Comparison of ENCODE assay signal across 28 cellular contexts in genomic region chr1:84366786-84367185, GRCh38. TPM values are rescaled to one million over a fixed set of nuclear protein-coding genes. Genes with fewer than 3 reads are reported as not detected.
DNase-seq lines count a peak whose midpoint lies in the region; ATAC-seq and TF ChIP-seq lines count a peak whose summit lies in the region.
"Had no signal": no experiment of that assay in that cellular context is flagged by ENCODE, and none has a peak within 500 bp of the region (broad histone marks: within the 10 kb centered on the region; RNA-seq: fewer than 3 reads in every experiment).

No MANE protein-coding gene starts in this region.

- H3K27ac Mint-ChIP-seq in MCF 10A (ENCODE audit: low read depth, unreplicated experiment) (no peak overlapping the region), immature natural killer cell (peak overlapping the region; percentile 65 to 91 (median 84))
- H3K27ac Mint-ChIP-seq: activated CD4-positive, alpha-beta memory T cell treated with anti-CD3 and anti-CD28 coated beads for 36 hours; CD4-positive, alpha-beta T cell; naive thymus-derived CD4-positive, alpha-beta T cell; progenitor cell of endocrine pancreas had no signal

- intact Hi-C loops in breast epithelium (cut with DNase I; ENCODE audit: low total_unique reads): no loop called here
- intact Hi-C loops in MCF 10A (cut with micrococcal nuclease): no loop called here

- BruUV-seq in MCF 10A (replicated peaks; lab: Mats Ljungman, UMichigan): no TSS peak

- no peak for ATAC-seq in HG03565 (IDR thresholded peaks at IDR 0.05; ENCODE audit: unreplicated experiment)
- ATAC-seq: naive thymus-derived CD4-positive, alpha-beta T cell had no signal

- TF ChIP-seq CTCF in breast epithelium (IDR thresholded peaks at IDR 0.05) (no peak), MCF 10A (IDR thresholded peaks at IDR 0.05; ENCODE audit: unreplicated experiment) (no peak), suprapubic skin (IDR thresholded peaks at IDR 0.05) (no peak)

- CTCF ChIA-PET in MCF 10A (lab: Yijun Ruan, JAX): interaction anchor here (0.6 to 0.8 kb wide), 2 partner anchors 107 to 223 kb away, joined by 3 to 4 read pairs; partner anchors contain the start of gene PRKACB

- H3K4me1 Mint-ChIP-seq in MCF 10A (ENCODE audit: insufficient read depth, unreplicated experiment) (peaks cover 14% of the 10 kb centered on the region), immature natural killer cell (peaks cover 33 to 76% of the 10 kb centered on the region in 2 donors)

- no peak overlapping the region for H3K4me3 Mint-ChIP-seq in MCF 10A (ENCODE audit: unreplicated experiment)
- no peak overlapping the region for H3K4me3 Mint-ChIP-seq in immature natural killer cell
- H3K4me3 Mint-ChIP-seq: activated CD4-positive, alpha-beta memory T cell treated with anti-CD3 and anti-CD28 coated beads for 36 hours; CD4-positive, alpha-beta T cell; IgD-negative memory B cell; naive thymus-derived CD4-positive, alpha-beta T cell had no signal

- H3K36me3 Mint-ChIP-seq in MCF 10A (ENCODE audit: insufficient read depth, unreplicated experiment) (no peaks in the 10 kb centered on the region), immature natural killer cell (peaks cover 0 to 1% (median 0%) of the 10 kb centered on the region in 3 donors)
- H3K36me3 Mint-ChIP-seq: activated CD4-positive, alpha-beta memory T cell treated with anti-CD3 and anti-CD28 coated beads for 36 hours; IgD-negative memory B cell; naive thymus-derived CD4-positive, alpha-beta T cell had no signal

- H3K27me3 ChIP-seq in breast epithelium: no peaks in the 10 kb centered on the region
- H3K27me3 ChIP-seq in suprapubic skin: no peaks in the 10 kb centered on the region
- H3K27me3 ChIP-seq: testis had no signal

- POLR2A ChIA-PET in MCF 10A (lab: Yijun Ruan, JAX): no interaction called here

- no peaks in the 10 kb centered on the region for H3K9me3 ChIP-seq in breast epithelium
- no peaks in the 10 kb centered on the region for H3K9me3 ChIP-seq in suprapubic skin
- H3K9me3 ChIP-seq: testis had no signal

- H3K36me3 ChIP-seq in breast epithelium (no peaks in the 10 kb centered on the region), suprapubic skin (no peaks in the 10 kb centered on the region)

- TF ChIP-seq EP300 in suprapubic skin (IDR thresholded peaks at IDR 0.05): no peak

- H3K27ac ChIP-seq in breast epithelium (peak overlapping the region; percentile 62 to 66), suprapubic skin (peak overlapping the region; percentile 76)
- H3K27ac ChIP-seq: 22Rv1, HL-60 had no signal

- no peaks in the 10 kb centered on the region for H3K9me3 Mint-ChIP-seq in MCF 10A (ENCODE audit: unreplicated experiment)
- H3K9me3 Mint-ChIP-seq in immature natural killer cell: no peaks in the 10 kb centered on the region
- H3K9me3 Mint-ChIP-seq: activated CD4-positive, alpha-beta memory T cell treated with anti-CD3 and anti-CD28 coated beads for 36 hours; CD4-positive, alpha-beta T cell; IgD-negative memory B cell had no signal

- DNase-seq in breast epithelium (ENCODE audit: low spot score in 2 of 2): no peak
- DNase-seq in MCF 10A (ENCODE audit: unreplicated experiment): no peak
- peak; percentile 61 for DNase-seq in astrocyte of the hippocampus (ENCODE audit: low read depth, low spot score)
- no peak for DNase-seq in immature natural killer cell
- DNase-seq in suprapubic skin (ENCODE audit: low spot score in 2 of 2): no peak
- no peak for DNase-seq in NCI-H2196 treated with DMSO at 0.1 percent for 48 hours (lab: John Stamatoyannopoulos, UW; ENCODE audit: unreplicated experiment)
- no peak for DNase-seq in NCI-H82 (lab: John Stamatoyannopoulos, UW)
- DNase-seq: activated CD4-positive, alpha-beta memory T cell treated with anti-CD3 and anti-CD28 coated beads for 36 hours; activated naive CD4-positive, alpha-beta T cell treated with Interleukin-2 at 50 U/mL for 16 hours; activated T-cell treated with anti-CD3 and anti-CD28 coated beads, Interleukin-2, amount 50 U/mL, for 1 hour; CD4-positive, alpha-beta T cell; cortex of kidney; DMS79; GOT3; head of caudate nucleus; mammary epithelial cell; MV-4-11; naive thymus-derived CD4-positive, alpha-beta T cell; NCI-H510A; SHP77 treated with DMSO at 0.1 percent for 48 hours; T-helper 2 cell; testis had no signal

- H3K4me1 ChIP-seq in breast epithelium (no peaks in the 10 kb centered on the region), suprapubic skin (peaks cover 27% of the 10 kb centered on the region)
- H3K4me1 ChIP-seq: testis had no signal

- WGBS in suprapubic skin: 78% methylated on average over 2 of the region's 2 CpGs

- H3K4me3 ChIP-seq in breast epithelium: no peak overlapping the region
- no peak overlapping the region for H3K4me3 ChIP-seq in suprapubic skin
- H3K4me3 ChIP-seq: testis had no signal

- H3K27me3 Mint-ChIP-seq in MCF 10A (ENCODE audit: insufficient read depth, unreplicated experiment) (no peaks in the 10 kb centered on the region), immature natural killer cell (ENCODE audit: low read depth in 3 of 3) (no peaks in the 10 kb centered on the region)
- H3K27me3 Mint-ChIP-seq: activated CD4-positive, alpha-beta memory T cell treated with anti-CD3 and anti-CD28 coated beads for 36 hours; CD4-positive, alpha-beta T cell; IgD-negative memory B cell; naive thymus-derived CD4-positive, alpha-beta T cell; progenitor cell of endocrine pancreas had no signal

- TF ChIP-seq POLR2A in breast epithelium (IDR thresholded peaks at IDR 0.05): no peak
- no peak for TF ChIP-seq POLR2A in suprapubic skin (IDR thresholded peaks at IDR 0.05)

RNA-seq across cellular contexts. Expression of gene DNASE2B, which starts 31.5 kb away (rescaled TPM):
- total RNA-seq in breast epithelium: 1 to 10 TPM in 2 of 3 donors, not detected in 1; 1.3 to 7.2 TPM
- not detected in 2 replicates for total RNA-seq in MCF 10A (2022)
- not detected for polyA plus RNA-seq in immature natural killer cell
- 1 to 10 TPM in 1 of 4 donors, not detected in 3; 1.2 TPM for total RNA-seq in suprapubic skin
- total RNA-seq: activated CD4-positive, alpha-beta memory T cell treated with anti-CD3 and anti-CD28 coated beads for 36 hours; aorta; CD4-positive, alpha-beta T cell; mammary epithelial cell; naive thymus-derived CD4-positive, alpha-beta T cell had no signal
- polyA plus RNA-seq: IgD-negative memory B cell; mammary epithelial cell; naive thymus-derived CD4-positive, alpha-beta T cell had no signal
